9 cellular contexts compared by ENCODE assay signal in the genomic region with DNA sequence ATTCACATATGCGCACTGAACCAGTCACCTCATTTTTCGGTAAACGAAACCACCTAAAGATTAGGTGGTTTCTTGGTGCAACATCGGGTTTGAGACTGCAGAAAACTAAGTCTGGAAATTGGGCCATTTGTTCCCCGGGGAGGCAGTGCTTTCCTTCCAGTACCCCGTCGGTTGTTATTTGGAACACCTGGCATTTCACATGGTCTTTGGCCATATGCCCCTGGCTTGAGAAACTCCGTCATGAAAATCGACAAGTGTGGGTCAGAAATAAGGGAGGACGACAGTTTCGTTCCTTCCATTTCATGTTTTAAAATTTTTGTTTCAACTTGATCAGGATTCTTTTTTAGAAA. TPM values are rescaled to one million over a fixed set of nuclear protein-coding genes. Genes with fewer than 3 reads are reported as not detected.
DNase-seq lines count a peak whose midpoint lies in the region; ATAC-seq and TF ChIP-seq lines count a peak whose summit lies in the region.
"Had no signal": no experiment of that assay in that cellular context is flagged by ENCODE, and none has a peak within 500 bp of the region (broad histone marks: within the 10 kb centered on the region; RNA-seq: fewer than 3 reads in every experiment).

No MANE protein-coding gene starts in this region.

- no peak for TF ChIP-seq CTCF in AG04449 (IDR thresholded peaks at IDR 0.05; ENCODE audit: insufficient read depth, low read length, missing control alignments)
- TF ChIP-seq CTCF in natural killer cell (IDR thresholded peaks at IDR 0.05): no peak

- peaks cover 32 to 49% of the 10 kb centered on the region in 2 donors for H3K27me3 Mint-ChIP-seq in natural killer cell (ENCODE audit: low read depth in 2 of 2)

- H3K4me1 ChIP-seq in endocrine pancreas (ENCODE audit: control insufficient read depth, insufficient read depth, low read length): no peaks in the 10 kb centered on the region

- no peaks in the 10 kb centered on the region for H3K36me3 Mint-ChIP-seq in natural killer cell

- no peak for ATAC-seq in natural killer cell
- ATAC-seq in GM21360 (IDR thresholded peaks at IDR 0.05; ENCODE audit: unreplicated experiment): no peak

- H3K27ac Mint-ChIP-seq in natural killer cell: peak overlapping the region in 1 of 2 donors; percentile 39

- H3K9ac ChIP-seq in endocrine pancreas (ENCODE audit: control insufficient read depth, insufficient read depth, low read length): peak overlapping the region; percentile 33

- H3K4me3 ChIP-seq in AG04449 (ENCODE audit: low read depth, low read length) (peak overlapping the region; percentile 48; the same call in 1 of the 2 replicates), MG63 (peak overlapping the region; percentile 29; the same call in 1 of the 2 replicates), endocrine pancreas (ENCODE audit: control insufficient read depth, insufficient read depth, low read length) (peak overlapping the region; percentile 54)

- DNase-seq in AG04449 (ENCODE audit: low read depth, low spot score): no peak
- DNase-seq in MG63: no peak
- DNase-seq in natural killer cell: no peak
- DNase-seq in inferior parietal cortex (ENCODE audit: extremely low spot score): no peak
- DNase-seq in NCI-H226: no peak
- no peak for DNase-seq in HuH-7 (ENCODE audit: low spot score)
- DNase-seq: GF-D8 had no signal

- H3K9me3 ChIP-seq in MG63 (no peaks in the 10 kb centered on the region), endocrine pancreas (ENCODE audit: control insufficient read depth, low read length) (no peaks in the 10 kb centered on the region)

- H3K36me3 ChIP-seq in MG63: no peaks in the 10 kb centered on the region
- no peaks in the 10 kb centered on the region for H3K36me3 ChIP-seq in endocrine pancreas (ENCODE audit: control insufficient read depth, insufficient read depth, low read length)

- peaks cover 20 to 24% of the 10 kb centered on the region in 2 donors for H3K4me1 Mint-ChIP-seq in natural killer cell

- H3K9me3 Mint-ChIP-seq in natural killer cell: no peaks in the 10 kb centered on the region

- peaks cover 41% of the 10 kb centered on the region for H3K27me3 ChIP-seq in MG63
- H3K27me3 ChIP-seq in endocrine pancreas (ENCODE audit: control insufficient read depth, insufficient read depth, low read length): no peaks in the 10 kb centered on the region

- CTCF ChIA-PET in AG04449 (lab: Yijun Ruan, JAX): no interaction called here

- peak overlapping the region; percentile 85 for H3K4me3 Mint-ChIP-seq in natural killer cell

- POLR2A ChIA-PET in AG04449 (lab: Yijun Ruan, JAX): no interaction called here

- intact Hi-C loops in natural killer cell (cut with micrococcal nuclease): no loop called here

RNA-seq across cellular contexts. Expression of a gene that starts 0.5 kb away (rescaled TPM):
- total RNA-seq in MG63 (2014; rRNA removed; shearing (Covaris generic); ENCODE audit: low replicate concordance): 0.23 TPM in 1 of 2 replicates, not detected in the other
- 1 to 10 TPM; 1.3 to 2.1 (median 2.0) TPM for total RNA-seq in natural killer cell
